25 cellular contexts compared by ENCODE assay signal in genomic region chr9:98875536-98875935, GRCh38.
"Had no signal": no experiment of that assay in that cellular context is flagged by ENCODE, and none has a peak within 500 bp of the region (broad histone marks: within the 10 kb centered on the region; RNA-seq: fewer than 3 reads in every experiment).

No MANE protein-coding gene starts in this region.

- H3K27ac ChIP-seq: heart right ventricle, hepatocyte, left ventricle myocardium inferior, ovary, prostate gland, right lobe of liver, tibial nerve, vagina had no signal

- H3K4me3 ChIP-seq: heart right ventricle, hepatocyte, left ventricle myocardium inferior, lung, ovary, prostate gland, right lobe of liver, smooth muscle cell, tibial nerve, vagina had no signal

- H3K4me1 ChIP-seq: prostate gland, right lobe of liver had no signal

- H3K9me3 ChIP-seq: heart right ventricle, left ventricle myocardium inferior, ovary, prostate gland, right lobe of liver, tibial nerve, vagina had no signal

- H3K27me3 ChIP-seq: heart right ventricle, hepatocyte, ovary, right lobe of liver, tibial nerve, vagina had no signal

- ATAC-seq: heart right ventricle; left colon; natural killer cell; right lobe of liver; stimulated activated memory B cell treated with anti-CD40 and anti-IgM and Interleukin-4, amounts not matched to agents 10 μg/mL and 1 μg/mL and 100 μg/mL, for 72 hours; stimulated activated naive CD8-positive, alpha-beta T cell treated with anti-CD3 and anti-CD28 coated beads, Interleukin-15, amount 100 ng/mL, for 72 hours had no signal

- DNase-seq: heart right ventricle; kidney; left colon; left ventricle myocardium inferior; mesendoderm; naive B cell; natural killer cell; nephron progenitor cell; ovary; retina; right lobe of liver; stimulated activated CD4-positive, alpha-beta T cell treated with anti-CD3 and anti-CD28 coated beads, Interleukin-1b, Interleukin-23, amount 100 ng/mL, for 48 hours; stimulated activated CD4-positive, alpha-beta T cell treated with anti-CD3 and anti-CD28 coated beads, Interleukin-2, amount 100 ng/mL, for 48 hours; stimulated activated CD4-positive, alpha-beta T cell treated with anti-CD3 and anti-CD28 coated beads, Interleukin-4, amount 100 ng/mL, for 4 hours; stimulated activated CD8-positive, alpha-beta memory T cell treated with anti-CD3 and anti-CD28 coated beads, Interleukin-4, amount 100 ng/mL, for 48 hours; stimulated activated naive CD4-positive, alpha-beta T cell treated with Interleukin-2 at 50 U/mL for 16 hours; stimulated activated naive CD8-positive, alpha-beta T cell treated with anti-CD3 and anti-CD28 coated beads, Interleukin-15, amount 100 ng/mL, for 72 hours; substantia nigra had no signal
